Comparison of ENCODE assay signal across 15 cellular contexts in the genomic region with DNA sequence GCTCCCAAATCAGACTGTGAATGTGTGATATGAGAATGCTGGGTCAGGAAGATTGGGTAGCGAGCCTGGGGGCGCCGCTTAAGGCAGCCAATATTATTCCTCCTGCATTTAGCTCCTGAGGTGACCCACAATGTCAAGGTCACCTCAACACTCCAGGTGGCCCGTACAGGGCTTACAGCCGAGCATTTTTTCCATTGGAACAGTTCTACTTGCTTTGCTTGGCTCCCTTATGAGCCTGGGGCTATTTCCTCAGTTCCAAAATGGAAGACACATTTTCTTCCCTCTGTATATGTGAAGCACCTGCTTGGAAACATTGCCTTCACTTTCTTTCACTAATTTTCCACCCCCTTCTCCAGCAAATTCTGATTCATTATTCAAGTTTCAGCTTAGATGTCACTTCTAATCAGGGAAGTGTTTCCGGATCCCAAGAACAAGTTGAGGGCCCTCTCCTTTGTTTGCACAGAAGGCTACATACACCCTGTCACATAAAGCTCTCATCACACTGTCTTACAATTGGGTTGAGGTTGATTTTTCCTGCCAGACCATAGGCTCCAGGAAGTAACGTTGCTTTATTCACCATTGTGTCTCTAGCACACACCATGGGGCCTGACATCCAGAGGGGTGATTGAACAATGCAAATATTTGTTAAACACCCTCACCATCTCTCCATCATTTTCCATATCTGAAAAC.
"Had no signal": no experiment of that assay in that cellular context is flagged by ENCODE, and none has a peak within 500 bp of the region (broad histone marks: within the 10 kb centered on the region; RNA-seq: fewer than 3 reads in every experiment).

No MANE protein-coding gene starts in this region.

- H3K27ac ChIP-seq: adrenal gland, coronary artery, gastrocnemius medialis, heart right ventricle, upper lobe of left lung had no signal

- H3K4me1 ChIP-seq: adrenal gland, gastrocnemius medialis, upper lobe of left lung had no signal

- H3K4me3 ChIP-seq: adrenal gland, coronary artery, gastrocnemius medialis, heart right ventricle, upper lobe of left lung had no signal

- ATAC-seq: activated T-helper 17 cell treated with anti-CD3 and anti-CD28 coated beads, Interleukin-2, amount 50 U/mL, for 72 hours; gastrocnemius medialis; stimulated activated memory B cell treated with anti-CD40 and anti-IgM and Interleukin-4, amounts not matched to agents 10 μg/mL and 1 μg/mL and 100 μg/mL, for 72 hours; WTC11 had no signal

- H3K36me3 ChIP-seq: adrenal gland, gastrocnemius medialis, heart right ventricle, upper lobe of left lung had no signal

- H3K9me3 ChIP-seq: adrenal gland, gastrocnemius medialis, heart right ventricle, upper lobe of left lung had no signal

- H3K27me3 ChIP-seq: adrenal gland, gastrocnemius medialis, upper lobe of left lung had no signal

- DNase-seq: activated CD4-positive, alpha-beta T cell treated with anti-CD3 and anti-CD28 coated beads, Interleukin-2, amount 10 ng/mL, durations not matched to agents 24 days and 14 days; activated naive CD4-positive, alpha-beta T cell treated with anti-CD3 and anti-CD28 coated beads, Interleukin-2, amount 50 U/mL, for 16 hours; activated T-cell treated with anti-CD3 and anti-CD28 coated beads for 4 hours; adrenal gland; central memory CD4-positive, alpha-beta T cell; effector CD8-positive, alpha-beta T cell; gastrocnemius medialis; heart right ventricle; stimulated activated CD4-positive, alpha-beta T cell treated with anti-CD3 and anti-CD28 coated beads, Interleukin-1b, Interleukin-23, amount 100 ng/mL, for 48 hours; substantia nigra; upper lobe of left lung had no signal
